ENCODE assay signal across 8 cellular contexts in the genomic region with DNA sequence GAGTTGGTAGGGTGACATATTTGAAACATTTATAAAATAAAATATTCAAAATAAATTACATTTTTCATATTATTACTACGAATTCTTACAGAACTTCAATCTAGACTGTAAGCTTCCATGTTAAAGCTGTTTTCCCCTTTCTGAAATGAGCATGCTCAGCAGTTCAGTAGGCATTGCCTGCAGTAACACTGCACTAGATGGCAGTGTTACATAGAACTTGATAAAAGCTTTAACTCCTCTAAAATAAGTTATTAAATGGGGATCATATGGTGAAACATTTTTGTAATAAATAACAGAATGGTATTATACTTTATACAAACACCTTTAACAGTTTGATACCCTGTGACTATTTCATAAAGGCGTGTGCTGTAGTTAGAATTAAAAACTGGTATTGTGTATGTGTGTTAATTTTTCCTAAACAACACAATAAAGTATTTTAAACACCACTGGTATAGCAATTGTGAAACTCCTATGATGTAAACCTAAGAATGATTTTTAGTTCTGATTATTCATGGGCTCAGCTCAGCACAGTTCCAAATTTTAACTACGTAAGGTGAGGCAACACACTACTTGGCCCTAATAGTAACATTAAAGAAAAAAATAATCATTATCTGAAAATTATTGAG. TPM values are rescaled to one million over a fixed set of nuclear protein-coding genes. Genes with fewer than 3 reads are reported as not detected.
DNase-seq lines count a peak whose midpoint lies in the region; ATAC-seq and TF ChIP-seq lines count a peak whose summit lies in the region.

No MANE protein-coding gene starts in this region.

- H2AK5ac ChIP-seq in mesendoderm (ENCODE audit: low read length) = no peak overlapping the region

- H3K4ac ChIP-seq in mesendoderm (ENCODE audit: low read depth, low read length) = no peak overlapping the region

- DNase-seq in Caki2 (ENCODE audit: low read depth) (peak; percentile 22), Panc1 (ENCODE audit: low read depth, low spot score) (peak; percentile 2), coronary artery (ENCODE audit: low spot score) (no peak), mesendoderm (peak; percentile 54), islet precursor cell (no peak), ureter (ENCODE audit: low spot score) (no peak)

- H3K23ac ChIP-seq in mesendoderm (ENCODE audit: low read length) = no peak overlapping the region

- no peak overlapping the region for H4K8ac ChIP-seq in mesendoderm (ENCODE audit: low read depth, low read length)

- H3K27ac ChIP-seq in Panc1 (ENCODE audit: low read length) = no peak overlapping the region
- peak overlapping the region in 1 of 2 donors; percentile 10 for H3K27ac ChIP-seq in coronary artery
- no peak overlapping the region for H3K27ac ChIP-seq in mesendoderm (ENCODE audit: low read depth, low read length)

- ATAC-seq in GM18870 (IDR thresholded peaks at IDR 0.05; ENCODE audit: unreplicated experiment) (peak; percentile 72), HG03159 (IDR thresholded peaks at IDR 0.05; ENCODE audit: unreplicated experiment) (peak; percentile 57), Panc1 (no peak)

- H3K9me3 ChIP-seq in Panc1 (ENCODE audit: control insufficient read depth, insufficient read depth, low read depth, low read length) = no peaks in the 10 kb centered on the region

- POLR2A ChIA-PET in Panc1 (lab: Charles Lee) = no interaction called here

- TF ChIP-seq CTCF in Panc1 (IDR thresholded peaks at IDR 0.05) (peak; percentile 35; the same call in 1 of the 2 replicates), coronary artery (IDR thresholded peaks at IDR 0.05) (peak; percentile 35)

- no peak overlapping the region for H4K5ac ChIP-seq in mesendoderm (ENCODE audit: low read length)

- WGBS in mesendoderm (ENCODE audit: extremely low coverage, insufficient coverage, low lambda C conversion rate) = 100% methylated on average over 1 of the region's 3 CpGs

- in situ Hi-C loops in Caki2 (cut with HindIII; ENCODE audit: low pct_unique_long_range_greater_than_20kb, low sequenced_read_pairs) (no loop called here), Panc1 (cut with HindIII; ENCODE audit: low pct_unique_long_range_greater_than_20kb, low sequenced_read_pairs) (no loop called here)

- no peaks in the 10 kb centered on the region for H3K36me3 ChIP-seq in Panc1 (ENCODE audit: control insufficient read depth, insufficient read depth, low read length)
- no peaks in the 10 kb centered on the region for H3K36me3 ChIP-seq in mesendoderm (ENCODE audit: control insufficient read depth, insufficient read depth, low read length)

- H2BK15ac ChIP-seq in mesendoderm (replicated peaks; ENCODE audit: low read depth) = no peak overlapping the region

- H3K27me3 ChIP-seq in Panc1 (ENCODE audit: control insufficient read depth, insufficient read depth, low read length) = no peaks in the 10 kb centered on the region
- no peaks in the 10 kb centered on the region for H3K27me3 ChIP-seq in mesendoderm (ENCODE audit: insufficient read depth, low read length, poor library complexity)

- H3K4me1 ChIP-seq in Panc1 (ENCODE audit: control insufficient read depth, insufficient read depth, low read length) = no peaks in the 10 kb centered on the region
- H3K4me1 ChIP-seq in mesendoderm (ENCODE audit: control insufficient read depth, low read depth, low read length) = peaks cover 4% of the 10 kb centered on the region

- H3K18ac ChIP-seq in mesendoderm (ENCODE audit: low read length) = no peak overlapping the region

- no peak overlapping the region for H2BK5ac ChIP-seq in mesendoderm (ENCODE audit: low read length)

- BruUV-seq in Panc1 (replicated peaks; lab: Mats Ljungman, UMichigan) = no TSS peak

- no peak overlapping the region for H2BK120ac ChIP-seq in mesendoderm (ENCODE audit: low read depth, low read length)

- H3K56ac ChIP-seq in mesendoderm (ENCODE audit: low read length) = no peak overlapping the region

- H3K4me3 ChIP-seq in Panc1 (ENCODE audit: low read depth in 2 of 2, low read length in 2 of 2) (no peak overlapping the region), coronary artery (no peak overlapping the region), mesendoderm (ENCODE audit: low read length) (no peak overlapping the region)

- intact Hi-C loops in Panc1 (cut with micrococcal nuclease; ENCODE audit: unreplicated experiment) = loop anchor here (2.0 to 5.0 kb wide), 3 partner anchors 77 to 167 kb away; no protein-coding TSS in a partner anchor

- CTCF ChIA-PET in Panc1 (lab: Charles Lee) = interaction anchor here (0.6 kb wide), 3 partner anchors 84 to 883 kb away, joined by 3 to 9 read pairs (median 4); no protein-coding TSS in a partner anchor

- no peak overlapping the region for H3K4me2 ChIP-seq in mesendoderm (ENCODE audit: low read length)

- peaks cover 2% of the 10 kb centered on the region for H3K79me2 ChIP-seq in mesendoderm (ENCODE audit: control insufficient read depth, insufficient read depth, low read length)

- H3K79me1 ChIP-seq in mesendoderm (ENCODE audit: low read length) = peaks cover 7% of the 10 kb centered on the region

- no peak overlapping the region for H3K9ac ChIP-seq in mesendoderm (ENCODE audit: low read length)

RNA-seq across cellular contexts. Expression of a gene that starts 11.6 kb away (rescaled TPM):
- total RNA-seq in Caki2 (2014; rRNA removed; shearing (Covaris generic); ENCODE audit: low replicate concordance) = not detected in 2 replicates
- total RNA-seq in Panc1 (2021; ENCODE audit: unreplicated experiment) (not detected), ureter (0.26 TPM)
- not detected for polyA plus RNA-seq in Panc1 (2012; ENCODE audit: insufficient read length)
- not detected for polyA plus RNA-seq in mesendoderm (2013, experiment 1 of 2)
- polyA plus RNA-seq in mesendoderm (2013, experiment 2 of 2) = not detected

RNA-seq across cellular contexts. Expression of a gene that starts 37.5 kb away (rescaled TPM):
- total RNA-seq in Caki2 (2014; rRNA removed; shearing (Covaris generic); ENCODE audit: low replicate concordance) = not detected in 2 replicates
- total RNA-seq in Panc1 (2021; ENCODE audit: unreplicated experiment) (0.15 TPM), ureter (5.4 TPM)
- not detected for polyA plus RNA-seq in Panc1 (2012; ENCODE audit: insufficient read length)
- polyA plus RNA-seq in mesendoderm (2013, experiment 1 of 2) = 0.01 TPM
- 0.01 TPM for polyA plus RNA-seq in mesendoderm (2013, experiment 2 of 2)

Comparison
In these comparisons a context has a peak if more than half of its experiments do, and no peak if none do; other contexts are left out.
1. DNase-seq: peak in Caki2 (single experiment), Panc1 (single experiment) and mesendoderm (single experiment); none in coronary artery (single experiment), islet precursor cell (single experiment) and ureter (single experiment).